Comparison of ENCODE assay signal across 11 cellular contexts in genomic region chr3:141840737-141841544, GRCh38. TPM values are rescaled to one million over a fixed set of nuclear protein-coding genes. Genes with fewer than 3 reads are reported as not detected.
DNase-seq lines count a peak whose midpoint lies in the region; ATAC-seq, FAIRE-seq and TF ChIP-seq lines count a peak whose summit lies in the region.
"Had no signal": no experiment of that assay in that cellular context is flagged by ENCODE, and none has a peak within 500 bp of the region (broad histone marks: within the 10 kb centered on the region; RNA-seq: fewer than 3 reads in every experiment).

No MANE protein-coding gene starts in this region.

- H2AFZ ChIP-seq in SK-N-SH (ENCODE audit: low read depth), result 0 out of 2 replicates have a peak overlapping the region, but pooled peaks have one; percentile 46

- peaks cover 5% of the 10 kb centered on the region for H3F3A ChIP-seq in SK-N-SH (replicated peaks; ENCODE audit: insufficient read depth)

- TF ChIP-seq EP300 in SK-N-SH (IDR thresholded peaks at IDR 0.05; ENCODE audit: borderline replicate concordance in 1 of 2, low read depth in 1 of 2, low read length in 1 of 2), result no peak

- no peak for DNase-seq in SK-N-SH
- peak; percentile 28 for DNase-seq in Jurkat, Clone E6-1 (ENCODE audit: low read depth, low spot score)
- peak; percentile 43 to 86 for DNase-seq in cardiac fibroblast (ENCODE audit: low read depth in 2 of 2)
- DNase-seq in non-pigmented ciliary epithelial cell (ENCODE audit: low read depth), result peak; percentile 8
- DNase-seq in D721Med (ENCODE audit: insufficient read length, low spot score), result no peak
- DNase-seq: NCI-H510A treated with DMSO at 0.1 percent for 48 hours, retina had no signal

- no peak for FAIRE-seq in D721Med (lab: Jason Lieb, UNC)

- peak overlapping the region; percentile 27; the same call in 1 of the 2 replicates for H3K4me2 ChIP-seq in SK-N-SH

- H3K4me3 ChIP-seq in SK-N-SH (ENCODE audit: low read depth in 2 of 2, low read length in 1 of 2) (no peak overlapping the region), cardiac fibroblast (replicated peaks in 1 of 2; ENCODE audit: low read depth in 2 of 2, low read length in 2 of 2) (no peak overlapping the region)
- no peak overlapping the region for H3K4me3 ChIP-seq in Jurkat, Clone E6-1 (ENCODE audit: low read length)

- TF ChIP-seq RAD21 in SK-N-SH (IDR thresholded peaks at IDR 0.05; ENCODE audit: low read length), result no peak

- H3K36me3 ChIP-seq in SK-N-SH (replicated peaks in 1 of 2; ENCODE audit: control insufficient read depth in 1 of 2, insufficient read depth in 2 of 2, low read length in 1 of 2), result no peaks in the 10 kb centered on the region

- H4K20me1 ChIP-seq in SK-N-SH (ENCODE audit: insufficient read depth), result no peaks in the 10 kb centered on the region

- no peak overlapping the region for H3K9ac ChIP-seq in SK-N-SH

- POLR2A ChIA-PET in SK-N-SH (lab: Yijun Ruan, JAX), result no interaction called here

- H3K27me3 ChIP-seq in SK-N-SH (ENCODE audit: insufficient read depth), result no peaks in the 10 kb centered on the region

- H3K9me3 ChIP-seq in SK-N-SH, result no peaks in the 10 kb centered on the region

- ATAC-seq in SK-N-SH treated with all-trans-retinoic acid at 6 μM for 48 hours (no peak), HG03442 (IDR thresholded peaks at IDR 0.05; ENCODE audit: unreplicated experiment) (no peak), HG02870 (IDR thresholded peaks at IDR 0.05; ENCODE audit: unreplicated experiment) (no peak)

- H3K9me2 ChIP-seq in SK-N-SH, result no peaks in the 10 kb centered on the region

- WGBS in SK-N-SH (ENCODE audit: low lambda C conversion rate), result 64% methylated on average over 6 of the region's 6 CpGs

- CTCF ChIA-PET in SK-N-SH (lab: Yijun Ruan, JAX), result interaction anchor here (1.1 kb wide), 1 partner anchor 21 kb away, joined by 3 read pairs; no protein-coding TSS in a partner anchor

- H3K27ac ChIP-seq in SK-N-SH (ENCODE audit: low read depth in 2 of 2, low read length in 1 of 2), result peak overlapping the region in 1 of 2 experiments; percentile 51; a peak in 2 of 4 replicates
- H3K27ac ChIP-seq: 22Rv1 had no signal

- H3K79me2 ChIP-seq in SK-N-SH (ENCODE audit: insufficient read depth), result no peaks in the 10 kb centered on the region

- H3K4me1 ChIP-seq in SK-N-SH (ENCODE audit: control insufficient read depth in 1 of 2, insufficient read depth in 2 of 2, low read depth in 1 of 2, low read length in 1 of 2), result no peaks in the 10 kb centered on the region

- no peak for TF ChIP-seq CTCF in SK-N-SH (IDR thresholded peaks at IDR 0.05)
- no peak for TF ChIP-seq CTCF in cardiac fibroblast (IDR thresholded peaks at IDR 0.05; ENCODE audit: low read depth, low read length)
- TF ChIP-seq CTCF in D721Med (IDR thresholded peaks at IDR 0.05; ENCODE audit: insufficient read depth, missing control alignments), result no peak

TF ChIP-seq in SK-N-SH, 30 proteins besides CTCF, POLR2A, EP300 and RAD21:
- TF ChIP-seq EZH2phosphoT487 (IDR thresholded peaks at IDR 0.05; ENCODE audit: borderline replicate concordance, low read depth) (no peak), MEF2A (IDR thresholded peaks at IDR 0.05; ENCODE audit: borderline replicate concordance, low read depth) (no peak), GABPA (IDR thresholded peaks at IDR 0.05; ENCODE audit: low read depth) (no peak), SMC3 (IDR thresholded peaks at IDR 0.05; ENCODE audit: low read depth, low read length) (no peak), TEAD4 (IDR thresholded peaks at IDR 0.05; ENCODE audit: borderline replicate concordance, insufficient read depth) (no peak), RXRA (IDR thresholded peaks at IDR 0.05; ENCODE audit: borderline replicate concordance, low read depth) (no peak), CHD2 (IDR thresholded peaks at IDR 0.05; ENCODE audit: low read length, partially characterized antibody) (no peak), MXI1 (IDR thresholded peaks at IDR 0.05; ENCODE audit: low read depth, low read length) (no peak), RCOR1 (IDR thresholded peaks at IDR 0.05; ENCODE audit: low read length) (no peak), ZBTB33 (IDR thresholded peaks at IDR 0.05; ENCODE audit: borderline replicate concordance, low read depth) (no peak)

TF ChIP-seq in SK-N-SH treated with all-trans-retinoic acid at 6 μM for 48 hours, 23 proteins besides CTCF, POLR2A, EP300 and RAD21:
- TF ChIP-seq CSDC2 (CRISPR knock-in tag; IDR thresholded peaks at IDR 0.05), result no peak
- TF ChIP-seq PPARA (CRISPR knock-in tag; IDR thresholded peaks at IDR 0.05; ENCODE audit: borderline replicate concordance), result no peak
- TF ChIP-seq CSRNP3 (CRISPR knock-in tag; IDR thresholded peaks at IDR 0.05), result no peak
- TF ChIP-seq ZNF8 (CRISPR knock-in tag; IDR thresholded peaks at IDR 0.05), result no peak
- no peak for TF ChIP-seq ZFP30 (CRISPR knock-in tag; IDR thresholded peaks at IDR 0.05)
- no peak for TF ChIP-seq ARNTL (CRISPR knock-in tag; IDR thresholded peaks at IDR 0.05; ENCODE audit: borderline replicate concordance, low read depth)
- TF ChIP-seq ESRRG (CRISPR knock-in tag; IDR thresholded peaks at IDR 0.05), result no peak
- no peak for TF ChIP-seq CREB5 (CRISPR knock-in tag; IDR thresholded peaks at IDR 0.05; ENCODE audit: low read depth)
- TF ChIP-seq OSR1 (CRISPR knock-in tag; IDR thresholded peaks at IDR 0.05), result no peak
- TF ChIP-seq PATZ1 (CRISPR knock-in tag; IDR thresholded peaks at IDR 0.05; ENCODE audit: borderline replicate concordance), result no peak

RNA-seq across cellular contexts. Expression of gene ATP1B3, which starts 35.5 kb away (rescaled TPM):
- 74.6 and 86.3 TPM in 2 replicates for polyA plus RNA-seq in SK-N-SH (2012; rRNA removed)
- polyA plus RNA-seq in SK-N-SH (2012; cell fraction: cytosol; rRNA removed), result 121 and 169 TPM in 2 replicates
- 49.8 and 108 TPM in 2 replicates for polyA plus RNA-seq in SK-N-SH (2012; cell fraction: nucleus; rRNA removed)
- polyA plus RNA-seq in Jurkat, Clone E6-1 (2012; ENCODE audit: insufficient read depth, insufficient read length), result 211 TPM

Comparison
In these comparisons a context has a peak if more than half of its experiments do, and no peak if none do; other contexts are left out.
1. DNase-seq: peak in Jurkat, Clone E6-1 (single experiment), cardiac fibroblast (2 of 2) and non-pigmented ciliary epithelial cell (single experiment); none in SK-N-SH (single experiment) and D721Med (single experiment).